Comparison of ENCODE assay signal across 8 cellular contexts in genomic region chr15:45167631-45168205, GRCh38. TPM values are rescaled to one million over a fixed set of nuclear protein-coding genes. Genes with fewer than 3 reads are reported as not detected.
A peak's percentile ranks its signal among the peaks of the same experiment; 100 is the strongest.
DNase-seq lines count a peak whose midpoint lies in the region; ATAC-seq and TF ChIP-seq lines count a peak whose summit lies in the region.

No MANE protein-coding gene starts in this region.

- 58 to 60% methylated on average over 9 of the region's 9 CpGs for WGBS in aorta, 2 donors

- H3K9me3 ChIP-seq in left ventricle myocardium inferior (replicated peaks) (no peaks in the 10 kb centered on the region), muscle layer of duodenum (ENCODE audit: control insufficient read depth in 1 of 2, low read length in 2 of 2) (no peaks in the 10 kb centered on the region), aorta (ENCODE audit: control insufficient read depth, low read length) (no peaks in the 10 kb centered on the region)

- no peaks in the 10 kb centered on the region for H3K36me3 ChIP-seq in left ventricle myocardium inferior
- no peaks in the 10 kb centered on the region for H3K36me3 ChIP-seq in muscle layer of duodenum (ENCODE audit: control insufficient read depth in 1 of 2, insufficient read depth in 2 of 2, low read length in 2 of 2)
- H3K36me3 ChIP-seq in aorta (ENCODE audit: control insufficient read depth in 1 of 2, insufficient read depth in 2 of 2, low read length in 1 of 2), result peaks cover 0 to 3% of the 10 kb centered on the region in 2 donors

- DNase-seq in left ventricle myocardium inferior (no peak), left ventricle myocardium superior (no peak), caudate nucleus (lab: John Stamatoyannopoulos, UW) (no peak), aorta (no peak), glomerular visceral epithelial cell (ENCODE audit: extremely low spot score) (no peak), erythroblast (lab: John Stamatoyannopoulos, UW) (no peak)

- H3K4me1 ChIP-seq in left ventricle myocardium inferior (peaks cover 34% of the 10 kb centered on the region), muscle layer of duodenum (ENCODE audit: control insufficient read depth in 1 of 2, insufficient read depth in 2 of 2, low read length in 2 of 2) (peaks cover 3 to 10% of the 10 kb centered on the region in 2 donors), aorta (ENCODE audit: control insufficient read depth in 1 of 2, insufficient read depth in 2 of 2, low read length in 2 of 2) (no peaks in the 10 kb centered on the region)

- H3K4me3 ChIP-seq in left ventricle myocardium inferior, result peak overlapping the region; percentile 70
- peak overlapping the region; percentile 53 to 58 for H3K4me3 ChIP-seq in muscle layer of duodenum (ENCODE audit: low read depth in 1 of 2, low read length in 2 of 2)
- no peak overlapping the region for H3K4me3 ChIP-seq in aorta (ENCODE audit: low read length in 2 of 2)

- TF ChIP-seq CTCF in left ventricle myocardium inferior (IDR thresholded peaks at IDR 0.05; ENCODE audit: borderline replicate concordance), result no peak

- H3K27me3 ChIP-seq in left ventricle myocardium inferior (ENCODE audit: low read depth), result no peaks in the 10 kb centered on the region
- H3K27me3 ChIP-seq in muscle layer of duodenum (ENCODE audit: low read depth, low read length), result no peaks in the 10 kb centered on the region
- H3K27me3 ChIP-seq in aorta (ENCODE audit: control insufficient read depth in 1 of 2, insufficient read depth in 2 of 2, low read length in 1 of 2), result no peaks in the 10 kb centered on the region

- TF ChIP-seq POLR2A in erythroblast (IDR thresholded peaks at IDR 0.05; ENCODE audit: low read length), result no peak

- ATAC-seq in left ventricle myocardium superior, result no peak
- no peak for ATAC-seq in aorta (ENCODE audit: low FRiP score)
- ATAC-seq in GM18907 (IDR thresholded peaks at IDR 0.05; ENCODE audit: unreplicated experiment), result no peak

- H3K27ac ChIP-seq in left ventricle myocardium inferior (replicated peaks) (peak overlapping the region; percentile 95), caudate nucleus (ENCODE audit: low read depth, low read length) (peak overlapping the region; percentile 93), muscle layer of duodenum (ENCODE audit: low read length) (peak overlapping the region; percentile 77), aorta (ENCODE audit: low read depth in 1 of 2, low read length in 2 of 2) (peak overlapping the region; percentile 88 to 89)

- intact Hi-C loops in left ventricle myocardium inferior (cut with micrococcal nuclease), result no loop called here
- intact Hi-C loops in left ventricle myocardium superior (cut with micrococcal nuclease), result loop anchor here (10.0 kb wide), 1 partner anchor 287 kb away; no protein-coding TSS in a partner anchor
- intact Hi-C loops in aorta (cut with DNase I), result loop anchor here (2.0 to 10.0 kb wide), 4 partner anchors 33 to 290 kb away; a partner anchor contains a TSS

RNA-seq across cellular contexts. Expression of gene SHF, which starts 20.0 kb away (rescaled TPM):
- total RNA-seq in left ventricle myocardium inferior (4.4 TPM), left ventricle myocardium superior (5.0 TPM), aorta (10 to 100 TPM; 13.8 to 19.0 TPM)
- polyA plus RNA-seq in aorta, result 10 to 100 TPM in 1 of 2 donors, 1 to 10 TPM in 1; 4.3 to 12.7 TPM

RNA-seq across cellular contexts. Expression of gene DUOX1, which starts 37.9 kb away (rescaled TPM):
- total RNA-seq in left ventricle myocardium inferior, result 0.80 TPM
- total RNA-seq in left ventricle myocardium superior, result 0.50 TPM
- total RNA-seq in aorta, result 1 to 10 TPM in 1 of 2 donors, under 1 TPM in 1; 0.71 to 4.5 TPM
- under 1 TPM; 0.13 to 0.46 TPM for polyA plus RNA-seq in aorta

RNA-seq across cellular contexts. Expression of gene DUOXA1, which starts 38.0 kb away (rescaled TPM):
- total RNA-seq in left ventricle myocardium inferior, result 0.30 TPM
- 0.59 TPM for total RNA-seq in left ventricle myocardium superior
- total RNA-seq in aorta, result 1 to 10 TPM in 1 of 2 donors, under 1 TPM in 1; 0.23 to 4.9 TPM
- polyA plus RNA-seq in aorta, result under 1 TPM; 0.38 to 0.43 TPM

RNA-seq across cellular contexts. Expression of gene DUOXA2, which starts 53.6 kb away (rescaled TPM):
- total RNA-seq in left ventricle myocardium inferior (not detected), left ventricle myocardium superior (not detected), aorta (not detected)
- under 1 TPM in 1 of 2 donors, not detected in 1; 0.13 TPM for polyA plus RNA-seq in aorta

RNA-seq across cellular contexts. Expression of gene DUOX2, which starts 53.7 kb away (rescaled TPM):
- 0.05 TPM for total RNA-seq in left ventricle myocardium inferior
- total RNA-seq in left ventricle myocardium superior, result 0.05 TPM
- 1 to 10 TPM in 1 of 2 donors, under 1 TPM in 1; 0.65 to 2.6 TPM for total RNA-seq in aorta
- under 1 TPM; 0.03 to 0.13 TPM for polyA plus RNA-seq in aorta

Comparison
In these comparisons a context has a peak if more than half of its experiments do, and no peak if none do; other contexts are left out.
1. H3K4me3 ChIP-seq: peak in left ventricle myocardium inferior (single experiment) and muscle layer of duodenum (2 of 2); none in aorta (0 of 2).
2. Peak in every context shown above with its lines, with median percentiles within 50 percentile points of each other: H3K27ac ChIP-seq.